11 cellular contexts compared by ENCODE assay signal in the genomic region with DNA sequence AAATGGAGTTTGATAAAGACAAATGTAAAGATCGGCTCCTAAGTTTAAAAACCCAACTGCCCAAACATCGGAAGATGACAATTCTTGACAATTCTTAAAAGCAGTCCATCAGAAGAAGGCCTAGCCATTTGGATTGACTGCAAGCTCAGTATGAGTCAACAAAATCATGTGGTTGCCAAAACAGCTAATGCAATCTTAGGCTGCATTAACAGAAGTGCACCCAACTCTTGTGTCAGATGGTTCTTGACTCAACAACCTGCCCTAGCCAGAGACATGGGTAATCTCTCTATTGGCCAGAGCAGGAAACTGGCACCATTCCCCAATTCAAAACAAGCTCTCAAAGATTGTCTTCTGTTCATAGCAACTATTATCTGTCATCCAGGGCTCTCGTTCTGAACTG. TPM values are rescaled to one million over a fixed set of nuclear protein-coding genes. Genes with fewer than 3 reads are reported as not detected.
DNase-seq lines count a peak whose midpoint lies in the region; ATAC-seq, FAIRE-seq and TF ChIP-seq lines count a peak whose summit lies in the region.
"Had no signal": no experiment of that assay in that cellular context is flagged by ENCODE, and none has a peak within 500 bp of the region (broad histone marks: within the 10 kb centered on the region; RNA-seq: fewer than 3 reads in every experiment).

No MANE protein-coding gene starts in this region.

- no peak for TF ChIP-seq EP300 in suprapubic skin (IDR thresholded peaks at IDR 0.05)

- H4K20me1 ChIP-seq in PC-9 (ENCODE audit: insufficient read depth) = no peaks in the 10 kb centered on the region

- DNase-seq in H54 (ENCODE audit: insufficient read length, low spot score) (peak; percentile 10), PC-9 (peak in 1 of 2 experiments; percentile 58), fibroblast of peridontal ligament (ENCODE audit: extremely low read depth) (peak; percentile 94), sciatic nerve (ENCODE audit: low spot score) (no peak), suprapubic skin (ENCODE audit: low spot score in 2 of 2) (no peak), C1 segment of cervical spinal cord (lab: John Stamatoyannopoulos, UW) (no peak)
- DNase-seq: H7, mesendoderm had no signal

- no peaks in the 10 kb centered on the region for H3K36me3 ChIP-seq in PC-9 (ENCODE audit: low read depth)
- no peaks in the 10 kb centered on the region for H3K36me3 ChIP-seq in suprapubic skin
- H3K36me3 ChIP-seq: thoracic aorta had no signal

- H3F3A ChIP-seq in PC-9 (ENCODE audit: insufficient read depth, low read depth) = no peaks in the 10 kb centered on the region; the same call in 1 of the 2 replicates

- H3K9me2 ChIP-seq in PC-9 (ENCODE audit: insufficient read depth) = no peaks in the 10 kb centered on the region

- H3K27me3 ChIP-seq in PC-9 (ENCODE audit: insufficient read depth, low read depth) = no peaks in the 10 kb centered on the region
- no peaks in the 10 kb centered on the region for H3K27me3 ChIP-seq in suprapubic skin

- H3K9me3 ChIP-seq in PC-9 (ENCODE audit: insufficient read depth, low read depth) (no peaks in the 10 kb centered on the region), suprapubic skin (no peaks in the 10 kb centered on the region)
- H3K9me3 ChIP-seq: thoracic aorta had no signal

- FAIRE-seq in H54 (lab: Jason Lieb, UNC) = no peak

- POLR2A ChIA-PET in PC-9 (lab: Charles Lee; ENCODE audit: unreplicated experiment) = no interaction called here

- no TSS peak for BruUV-seq in PC-9 (replicated peaks; lab: Mats Ljungman, UMichigan)

- TF ChIP-seq POLR2A in H54 (IDR thresholded peaks at IDR 0.05; ENCODE audit: low read depth, low read length) (no peak), suprapubic skin (IDR thresholded peaks at IDR 0.05) (no peak)

- 0 out of 2 replicates have a peak overlapping the region, but pooled peaks have one; percentile 4 for H3K4me2 ChIP-seq in PC-9

- H3K4me3 ChIP-seq in PC-9 (no peak overlapping the region), suprapubic skin (no peak overlapping the region)
- H3K4me3 ChIP-seq: thoracic aorta had no signal

- TF ChIP-seq CTCF in PC-9 (conservative IDR thresholded peaks at IDR 0.05) = no peak
- no peak for TF ChIP-seq CTCF in suprapubic skin (IDR thresholded peaks at IDR 0.05)

- no peaks in the 10 kb centered on the region for H3K79me2 ChIP-seq in PC-9 (ENCODE audit: low read depth)

- H3K4me1 ChIP-seq in PC-9 (replicated peaks; ENCODE audit: insufficient read depth) = peaks cover 9% of the 10 kb centered on the region; the same call in 1 of the 2 replicates
- H3K4me1 ChIP-seq in suprapubic skin = peaks cover 3% of the 10 kb centered on the region

- H2AFZ ChIP-seq in PC-9 = no peak overlapping the region

- 69% methylated on average over 3 of the region's 3 CpGs for WGBS in suprapubic skin

- CTCF ChIA-PET in PC-9 (lab: Charles Lee) = interaction anchor here (0.8 kb wide), 1 partner anchor 9 kb away, joined by 4 read pairs; no protein-coding TSS in a partner anchor

- intact Hi-C loops in PC-9 (cut with micrococcal nuclease; ENCODE audit: unreplicated experiment) = no loop called here
- intact Hi-C loops in sciatic nerve (cut with DNase I) = no loop called here

- H3K27ac ChIP-seq in PC-9 = peak overlapping the region; percentile 39
- no peak overlapping the region for H3K27ac ChIP-seq in suprapubic skin
- H3K27ac ChIP-seq: thoracic aorta had no signal

- ATAC-seq in sciatic nerve = peak; percentile 84
- ATAC-seq in HG03460 (IDR thresholded peaks at IDR 0.05; ENCODE audit: unreplicated experiment) = no peak
- no peak for ATAC-seq in GM21447 (IDR thresholded peaks at IDR 0.05; ENCODE audit: unreplicated experiment)

RNA-seq across cellular contexts. Expression of gene NCF2, which starts 9.9 kb away (rescaled TPM):
- total RNA-seq in PC-9 (2021) = 54.3 and 65.5 TPM in 2 replicates
- total RNA-seq in sciatic nerve = 29.6 TPM
- total RNA-seq in suprapubic skin = 10 to 100 TPM; 16.9 to 48.3 (median 33.9) TPM

RNA-seq across cellular contexts. Expression of gene ARPC5, which starts 35.4 kb away (rescaled TPM):
- total RNA-seq in PC-9 (2021) (143 and 150 TPM in 2 replicates), sciatic nerve (142 TPM), suprapubic skin (10 to 100 TPM; 45.1 to 66.9 (median 52.5) TPM)

RNA-seq across cellular contexts. Expression of gene APOBEC4, which starts 53.0 kb away (rescaled TPM):
- not detected in 2 replicates for total RNA-seq in PC-9 (2021)
- total RNA-seq in sciatic nerve = not detected
- not detected for total RNA-seq in suprapubic skin
- total RNA-seq: H7, thoracic aorta had no signal

Comparison
In these comparisons a context has a peak if more than half of its experiments do, and no peak if none do; other contexts are left out.
1. DNase-seq: peak in H54 (single experiment) and fibroblast of peridontal ligament (single experiment); none in sciatic nerve (single experiment), suprapubic skin (0 of 2) and C1 segment of cervical spinal cord (0 of 14).